Comparison of ENCODE assay signal across 20 cellular contexts in the genomic region with DNA sequence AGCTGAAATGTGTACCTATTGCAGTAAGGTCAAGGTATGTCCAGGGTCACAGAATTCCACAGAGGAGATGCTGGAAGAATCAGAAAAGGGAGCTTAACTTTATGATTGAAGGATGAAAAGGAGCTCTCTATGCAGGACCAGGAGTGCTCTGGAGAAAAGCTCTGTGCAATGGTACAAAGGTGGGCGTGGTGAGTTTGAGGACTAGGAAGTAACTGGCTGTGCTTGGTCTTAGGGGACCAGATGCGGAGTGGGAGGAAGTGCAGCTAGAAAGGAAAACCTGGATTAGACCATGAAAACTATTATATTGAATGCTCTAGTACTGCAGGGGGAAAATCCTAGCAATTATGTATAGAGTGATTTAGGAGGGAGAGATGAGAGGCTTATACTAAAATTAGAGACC. TPM values are rescaled to one million over a fixed set of nuclear protein-coding genes. Genes with fewer than 3 reads are reported as not detected.
DNase-seq lines count a peak whose midpoint lies in the region; ATAC-seq and TF ChIP-seq lines count a peak whose summit lies in the region.
"Had no signal": no experiment of that assay in that cellular context is flagged by ENCODE, and none has a peak within 500 bp of the region (broad histone marks: within the 10 kb centered on the region; RNA-seq: fewer than 3 reads in every experiment).

No MANE protein-coding gene starts in this region.

- intact Hi-C loops in lower lobe of right lung (cut with DNase I) (no loop called here), upper lobe of right lung (cut with DNase I) (no loop called here)

- TF ChIP-seq CTCF in lower lobe of right lung (IDR thresholded peaks at IDR 0.05) (no peak), upper lobe of right lung (IDR thresholded peaks at IDR 0.05) (no peak)

- CTCF ChIA-PET in HEK293T (lab: Yijun Ruan, JAX) = no interaction called here

- H3K27me3 ChIP-seq in lower lobe of right lung (ENCODE audit: low read depth) = no peaks in the 10 kb centered on the region
- H3K27me3 ChIP-seq in upper lobe of right lung = no peaks in the 10 kb centered on the region

- H3K27ac ChIP-seq in lower lobe of right lung (no peak overlapping the region), upper lobe of right lung (no peak overlapping the region)
- H3K27ac ChIP-seq: epithelial cell of prostate had no signal

- no peaks in the 10 kb centered on the region for H3K9me3 Mint-ChIP-seq in stimulated activated naive CD8-positive, alpha-beta T cell treated with anti-CD3 and anti-CD28 coated beads, Interleukin-15, amount 100 ng/mL, for 72 hours
- H3K9me3 Mint-ChIP-seq: activated CD8-positive, alpha-beta T cell treated with anti-CD3 and anti-CD28 coated beads for 36 hours; natural killer cell treated with Interleukin-12 subunit alpha and Interleukin-12 subunit beta and Interleukin-15 and Interleukin-18, amount 100 ng/mL, for 72 hours had no signal

- ATAC-seq in stimulated activated naive CD8-positive, alpha-beta T cell treated with anti-CD3 and anti-CD28 coated beads, Interleukin-15, amount 100 ng/mL, for 72 hours = no peak
- no peak for ATAC-seq in stimulated activated naive CD8-positive, alpha-beta T cell treated with anti-CD3 and anti-CD28 coated beads, Interleukin-15, Interleukin-2, amounts not matched to agents 100 U/mL and 50 U/mL, for 24 hours
- ATAC-seq in lower lobe of right lung (peak; percentile 57 to 60), upper lobe of right lung (peak; percentile 84), GM21737 (IDR thresholded peaks at IDR 0.05; ENCODE audit: unreplicated experiment) (no peak)
- ATAC-seq: activated CD8-positive, alpha-beta T cell treated with anti-CD3 and anti-CD28 coated beads for 36 hours; HCT116; natural killer cell treated with Interleukin-12 subunit alpha and Interleukin-12 subunit beta and Interleukin-15 and Interleukin-18, amount 100 ng/mL, for 72 hours; SK-N-SH treated with all-trans-retinoic acid at 6 μM for 48 hours had no signal

- peak overlapping the region in 1 of 2 donors; percentile 85 for H3K27ac Mint-ChIP-seq in stimulated activated naive CD8-positive, alpha-beta T cell treated with anti-CD3 and anti-CD28 coated beads, Interleukin-15, amount 100 ng/mL, for 72 hours
- H3K27ac Mint-ChIP-seq: activated CD8-positive, alpha-beta T cell treated with anti-CD3 and anti-CD28 coated beads for 36 hours; natural killer cell treated with Interleukin-12 subunit alpha and Interleukin-12 subunit beta and Interleukin-15 and Interleukin-18, amount 100 ng/mL, for 72 hours had no signal

- DNase-seq in stimulated activated naive CD8-positive, alpha-beta T cell treated with anti-CD3 and anti-CD28 coated beads, Interleukin-15, amount 100 ng/mL, for 72 hours = no peak
- DNase-seq in stimulated activated naive CD8-positive, alpha-beta T cell treated with anti-CD3 and anti-CD28 coated beads, Interleukin-15, Interleukin-2, amounts not matched to agents 100 U/mL and 50 U/mL, for 24 hours = no peak
- DNase-seq in NCI-H2227 (lab: John Stamatoyannopoulos, UW; ENCODE audit: unreplicated experiment) (peak; percentile 10), lower lobe of right lung (no peak), upper lobe of right lung (no peak), HPDE6-E6E7 (ENCODE audit: extremely low spot score) (no peak), HEK293T (ENCODE audit: extremely low spot score) (no peak)
- DNase-seq: activated CD4-positive, CD25-positive, alpha-beta regulatory T cell; activated CD8-positive, alpha-beta T cell treated with anti-CD3 and anti-CD28 coated beads for 36 hours; activated naive CD4-positive, alpha-beta T cell; aorta; mesenchymal stem cell; NCI-H1436 treated with DMSO at 0.1 percent for 48 hours; NCI-H446 treated with DMSO at 0.1 percent for 48 hours; T-helper 9 cell had no signal

- H3K4me3 Mint-ChIP-seq in stimulated activated naive CD8-positive, alpha-beta T cell treated with anti-CD3 and anti-CD28 coated beads, Interleukin-15, amount 100 ng/mL, for 72 hours = peak overlapping the region; percentile 9 to 56
- H3K4me3 Mint-ChIP-seq: activated CD8-positive, alpha-beta T cell treated with anti-CD3 and anti-CD28 coated beads for 36 hours; natural killer cell treated with Interleukin-12 subunit alpha and Interleukin-12 subunit beta and Interleukin-15 and Interleukin-18, amount 100 ng/mL, for 72 hours had no signal

- H3K4me1 Mint-ChIP-seq in stimulated activated naive CD8-positive, alpha-beta T cell treated with anti-CD3 and anti-CD28 coated beads, Interleukin-15, amount 100 ng/mL, for 72 hours = peaks cover 52% of the 10 kb centered on the region

- H3K4me3 ChIP-seq in lower lobe of right lung (no peak overlapping the region), upper lobe of right lung (no peak overlapping the region)

- H3K36me3 ChIP-seq in lower lobe of right lung (no peaks in the 10 kb centered on the region), upper lobe of right lung (no peaks in the 10 kb centered on the region)

- POLR2A ChIA-PET in HEK293T (lab: Yijun Ruan, JAX) = interaction anchor here (3.2 kb wide), 1 partner anchor 57 kb away, joined by 14 read pairs; a partner anchor contains a TSS

- H3K4me1 ChIP-seq in lower lobe of right lung (no peaks in the 10 kb centered on the region), upper lobe of right lung (no peaks in the 10 kb centered on the region)

- H3K27me3 Mint-ChIP-seq in stimulated activated naive CD8-positive, alpha-beta T cell treated with anti-CD3 and anti-CD28 coated beads, Interleukin-15, amount 100 ng/mL, for 72 hours = no peaks in the 10 kb centered on the region
- H3K27me3 Mint-ChIP-seq: activated CD8-positive, alpha-beta T cell treated with anti-CD3 and anti-CD28 coated beads for 36 hours; natural killer cell treated with Interleukin-12 subunit alpha and Interleukin-12 subunit beta and Interleukin-15 and Interleukin-18, amount 100 ng/mL, for 72 hours had no signal

- H3K9me3 ChIP-seq in lower lobe of right lung = no peaks in the 10 kb centered on the region
- no peaks in the 10 kb centered on the region for H3K9me3 ChIP-seq in upper lobe of right lung

TF ChIP-seq in HEK293T, 16 proteins besides CTCF, POLR2A, EP300 and RAD21:
- TF ChIP-seq SP1 (IDR thresholded peaks at IDR 0.05) = no peak
- TF ChIP-seq ARNT (IDR thresholded peaks at IDR 0.05) = no peak
- no peak for TF ChIP-seq NFRKB (IDR thresholded peaks at IDR 0.05)
- no peak for TF ChIP-seq HDGF (IDR thresholded peaks at IDR 0.05; ENCODE audit: borderline replicate concordance)
- no peak for TF ChIP-seq CTBP1 (IDR thresholded peaks at IDR 0.05; ENCODE audit: borderline replicate concordance)
- no peak for TF ChIP-seq FOXK2 (IDR thresholded peaks at IDR 0.05)
- TF ChIP-seq BHLHE40 (IDR thresholded peaks at IDR 0.05; ENCODE audit: borderline replicate concordance) = no peak
- no peak for TF ChIP-seq FOXM1 (IDR thresholded peaks at IDR 0.05; ENCODE audit: borderline replicate concordance)
- no peak for TF ChIP-seq SUZ12 (IDR thresholded peaks at IDR 0.05)
- no peak for TF ChIP-seq L3MBTL2 (conservative IDR thresholded peaks at IDR 0.05)

RNA-seq across cellular contexts. Expression of a gene that starts 56.8 kb away (rescaled TPM):
- total RNA-seq in lower lobe of right lung = 159 TPM
- 163 TPM for total RNA-seq in upper lobe of right lung

Comparison
In these comparisons a context has a peak if more than half of its experiments do, and no peak if none do; other contexts are left out.
1. ATAC-seq: peak in lower lobe of right lung (2 of 2) and upper lobe of right lung (single experiment); none in stimulated activated naive CD8-positive, alpha-beta T cell treated with anti-CD3 and anti-CD28 coated beads, Interleukin-15, amount 100 ng/mL, for 72 hours (single experiment), stimulated activated naive CD8-positive, alpha-beta T cell treated with anti-CD3 and anti-CD28 coated beads, Interleukin-15, Interleukin-2, amounts not matched to agents 100 U/mL and 50 U/mL, for 24 hours (single experiment) and GM21737 (single experiment).